Comparison of ENCODE assay signal across 18 cellular contexts in genomic region chr2:196318517-196319377, GRCh38.
"Had no signal": no experiment of that assay in that cellular context is flagged by ENCODE, and none has a peak within 500 bp of the region (broad histone marks: within the 10 kb centered on the region; RNA-seq: fewer than 3 reads in every experiment).

No MANE protein-coding gene starts in this region.

- H3K27me3 ChIP-seq: neutrophil, tibial artery, uterus had no signal

- H3K9me3 ChIP-seq: neutrophil, pancreas, tibial artery, uterus had no signal

- DNase-seq: activated CD4-positive, alpha-beta T cell treated with anti-CD3 and anti-CD28 coated beads for 36 hours; activated CD4-positive, alpha-beta T cell treated with anti-CD3 and anti-CD28 coated beads, Interleukin-2, amount 50 U/mL, for 48 hours; activated gamma-delta T cell; effector CD8-positive, alpha-beta T cell; hippocampal formation; naive B cell; pancreas; stimulated activated CD8-positive, alpha-beta memory T cell treated with anti-CD3 and anti-CD28 coated beads, Interleukin-4, amount 100 ng/mL, for 48 hours; stimulated activated naive CD8-positive, alpha-beta T cell treated with anti-CD3 and anti-CD28 coated beads, Interleukin-15, Interleukin-2, amounts not matched to agents 100 U/mL and 50 U/mL, for 24 hours; substantia nigra; SW 1271; tibial artery; uterus had no signal

- FAIRE-seq: bronchial epithelial cell, islet of Langerhans, pancreas, TTC549 had no signal

- H3K36me3 ChIP-seq: neutrophil, pancreas, tibial artery, uterus had no signal

- H3K4me1 Mint-ChIP-seq: activated CD4-positive, alpha-beta T cell treated with anti-CD3 and anti-CD28 coated beads for 36 hours; naive B cell had no signal

- H3K4me3 Mint-ChIP-seq: activated CD4-positive, alpha-beta T cell treated with anti-CD3 and anti-CD28 coated beads for 36 hours; activated naive CD8-positive, alpha-beta T cell had no signal

- H3K4me1 ChIP-seq: pancreas, uterus had no signal

- H3K4me3 ChIP-seq: pancreas, tibial artery, uterus had no signal

- H3K36me3 Mint-ChIP-seq: activated naive CD8-positive, alpha-beta T cell; naive B cell had no signal

- H3K27ac ChIP-seq: neutrophil, pancreas, tibial artery, uterus had no signal

- H3K27ac Mint-ChIP-seq: activated CD4-positive, alpha-beta T cell treated with anti-CD3 and anti-CD28 coated beads for 36 hours; activated naive CD8-positive, alpha-beta T cell had no signal

- H3K9me3 Mint-ChIP-seq: naive B cell had no signal

- ATAC-seq: activated CD4-positive, alpha-beta T cell treated with anti-CD3 and anti-CD28 coated beads for 36 hours; pancreas; stimulated activated naive CD8-positive, alpha-beta T cell treated with anti-CD3 and anti-CD28 coated beads, Interleukin-15, Interleukin-2, amounts not matched to agents 100 U/mL and 50 U/mL, for 24 hours had no signal
